Comparison of ENCODE assay signal across 18 cellular contexts in genomic region chr16:4481965-4482364, GRCh38. TPM values are rescaled to one million over a fixed set of nuclear protein-coding genes. Genes with fewer than 3 reads are reported as not detected.
DNase-seq lines count a peak whose midpoint lies in the region; ATAC-seq and TF ChIP-seq lines count a peak whose summit lies in the region.
"Had no signal": no experiment of that assay in that cellular context is flagged by ENCODE, and none has a peak within 500 bp of the region (broad histone marks: within the 10 kb centered on the region; RNA-seq: fewer than 3 reads in every experiment).

No MANE protein-coding gene starts in this region.

- no peaks in the 10 kb centered on the region for H3F3A ChIP-seq in Loucy (ENCODE audit: low read depth)

- intact Hi-C loops in gastrocnemius medialis (cut with DNase I; ENCODE audit: low total_unique reads): no loop called here

- TF ChIP-seq CTCF in Loucy (conservative IDR thresholded peaks at IDR 0.05; ENCODE audit: low read length) (no peak), gastrocnemius medialis (IDR thresholded peaks at IDR 0.05 in 4 of 5, conservative IDR thresholded peaks at IDR 0.05 in 1 of 5) (no peak)

- ATAC-seq in gastrocnemius medialis (no peak), HG03175 (IDR thresholded peaks at IDR 0.05; ENCODE audit: unreplicated experiment) (no peak)

- DNase-seq in activated naive CD4-positive, alpha-beta T cell treated with anti-CD3 and anti-CD28 coated beads, Interleukin-2, amount 10 ng/mL, durations not matched to agents 7 days and 5 days: no peak
- no peak for DNase-seq in activated naive CD4-positive, alpha-beta T cell treated with Interleukin-2 at 50 U/mL for 16 hours
- DNase-seq in caudate nucleus (lab: John Stamatoyannopoulos, UW): no peak
- DNase-seq in gastrocnemius medialis: no peak
- no peak for DNase-seq in nucleus accumbens (lab: John Stamatoyannopoulos, UW)
- DNase-seq in NCI-H2171 (lab: John Stamatoyannopoulos, UW): no peak
- DNase-seq: activated CD8-positive, alpha-beta memory T cell treated with anti-CD3 and anti-CD28 coated beads, Interleukin-2, amount 50 U/mL, for 4 hours; amniotic stem cell; GDM1; GM23248; naive B cell; NCI-H748 treated with DMSO at 0.1 percent for 48 hours; stimulated activated CD4-positive, alpha-beta T cell treated with anti-CD3 and anti-CD28 coated beads, Interleukin-15, amount 100 ng/mL, for 24 hours had no signal

- H3K4me3 ChIP-seq in Loucy (ENCODE audit: low read length, poor library complexity, severe bottlenecking) (no peak overlapping the region), gastrocnemius medialis (no peak overlapping the region)
- H3K4me3 ChIP-seq: GM23248, vagina had no signal

- CTCF ChIA-PET in activated naive CD4-positive, alpha-beta T cell treated with anti-CD3 and anti-CD28 coated beads, Interleukin-2, amount 10 ng/mL, durations not matched to agents 7 days and 5 days (lab: Charles Lee): interaction anchor here (0.8 kb wide), 1 partner anchor 104 kb away, joined by 3 read pairs; no protein-coding TSS in a partner anchor

- H3K9ac ChIP-seq in Loucy (ENCODE audit: low read depth, low read length, poor library complexity, severe bottlenecking): no peak overlapping the region
- H3K9ac ChIP-seq: GM23248 had no signal

- no peaks in the 10 kb centered on the region for H3K9me3 Mint-ChIP-seq in activated naive CD4-positive, alpha-beta T cell treated with anti-CD3 and anti-CD28 coated beads, Interleukin-2, amount 10 ng/mL, durations not matched to agents 7 days and 5 days
- H3K9me3 Mint-ChIP-seq: naive B cell had no signal

- H3K4me1 ChIP-seq in Loucy (ENCODE audit: insufficient read depth, low read length, poor library complexity, severe bottlenecking) (no peaks in the 10 kb centered on the region), gastrocnemius medialis (peaks cover 30 to 34% of the 10 kb centered on the region in 2 donors)

- no peak overlapping the region for H3K4me3 Mint-ChIP-seq in activated naive CD4-positive, alpha-beta T cell treated with anti-CD3 and anti-CD28 coated beads, Interleukin-2, amount 10 ng/mL, durations not matched to agents 7 days and 5 days

- no peak for TF ChIP-seq POLR2A in gastrocnemius medialis (IDR thresholded peaks at IDR 0.05)

- no peak overlapping the region for H2AFZ ChIP-seq in Loucy (ENCODE audit: low read length)
- H2AFZ ChIP-seq: GM23248 had no signal

- H4K20me1 ChIP-seq in Loucy (ENCODE audit: insufficient read depth, low read length, poor library complexity, severe bottlenecking): no peaks in the 10 kb centered on the region

- H3K27ac Mint-ChIP-seq in activated naive CD4-positive, alpha-beta T cell treated with anti-CD3 and anti-CD28 coated beads, Interleukin-2, amount 10 ng/mL, durations not matched to agents 7 days and 5 days: peak overlapping the region; percentile 77

- H3K27ac ChIP-seq in caudate nucleus (ENCODE audit: low read depth, low read length): peak overlapping the region; percentile 28
- H3K27ac ChIP-seq in gastrocnemius medialis: peak overlapping the region; percentile 20 to 64 (median 51)
- H3K27ac ChIP-seq: GM23248, HL-60, vagina, VCaP had no signal

- H3K9me2 ChIP-seq in Loucy (replicated peaks; ENCODE audit: low read depth, low read length): no peaks in the 10 kb centered on the region

- H3K27me3 ChIP-seq in Loucy (ENCODE audit: insufficient read depth, low read length, poor library complexity, severe bottlenecking) (no peaks in the 10 kb centered on the region), gastrocnemius medialis (no peaks in the 10 kb centered on the region)
- H3K27me3 ChIP-seq: vagina had no signal

- peaks cover 59% of the 10 kb centered on the region for H3K4me1 Mint-ChIP-seq in activated naive CD4-positive, alpha-beta T cell treated with anti-CD3 and anti-CD28 coated beads, Interleukin-2, amount 10 ng/mL, durations not matched to agents 7 days and 5 days

- no peaks in the 10 kb centered on the region for H3K36me3 ChIP-seq in Loucy (ENCODE audit: insufficient read depth, low read length)
- H3K36me3 ChIP-seq in gastrocnemius medialis: peaks cover 0 to 22% of the 10 kb centered on the region in 2 donors

- in situ Hi-C loops in gastrocnemius medialis (cut with MboI; ENCODE audit: low sequenced_read_pairs in 4 of 4): loop anchor here in 2 of 4 donors (25.0 kb wide), 2 partner anchors 105 to 480 kb away; partner anchors contain the start of gene SEC14L5 (in 1 of the 2)

- H3K79me2 ChIP-seq in Loucy (ENCODE audit: insufficient read depth, low read length): peaks cover 27% of the 10 kb centered on the region; the same call in 1 of the 2 replicates

- H3K9me3 ChIP-seq in Loucy (ENCODE audit: insufficient read depth, low read depth, low read length): no peaks in the 10 kb centered on the region
- no peaks in the 10 kb centered on the region for H3K9me3 ChIP-seq in gastrocnemius medialis
- H3K9me3 ChIP-seq: vagina had no signal

- H3K36me3 Mint-ChIP-seq in activated naive CD4-positive, alpha-beta T cell treated with anti-CD3 and anti-CD28 coated beads, Interleukin-2, amount 10 ng/mL, durations not matched to agents 7 days and 5 days: peaks cover 38% of the 10 kb centered on the region

- H3K4me2 ChIP-seq in Loucy (ENCODE audit: low read depth, low read length, poor library complexity, severe bottlenecking): peak overlapping the region; percentile 31

- H3K27me3 Mint-ChIP-seq in activated naive CD4-positive, alpha-beta T cell treated with anti-CD3 and anti-CD28 coated beads, Interleukin-2, amount 10 ng/mL, durations not matched to agents 7 days and 5 days: no peaks in the 10 kb centered on the region
- H3K27me3 Mint-ChIP-seq: naive B cell had no signal

RNA-seq across cellular contexts. Expression of gene HMOX2, which starts 5.8 kb away (rescaled TPM):
- 10 to 100 TPM; 21.7 to 30.0 (median 28.4) TPM for total RNA-seq in gastrocnemius medialis

RNA-seq across cellular contexts. Expression of gene NMRAL1, which starts 7.5 kb away (rescaled TPM):
- 10 to 100 TPM in 1 of 4 donors, 1 to 10 TPM in 3; 2.7 to 11.0 (median 9.1) TPM for total RNA-seq in gastrocnemius medialis

RNA-seq across cellular contexts. Expression of gene DNAJA3, which starts 56.3 kb away (rescaled TPM):
- 100 to 1,000 TPM in 2 of 4 donors, 10 to 100 TPM in 2; 94.8 to 114 (median 103) TPM for total RNA-seq in gastrocnemius medialis

RNA-seq across cellular contexts. Expression of gene CDIP1, which starts 56.6 kb away (rescaled TPM):
- 10 to 100 TPM; 23.8 to 34.2 (median 25.4) TPM for total RNA-seq in gastrocnemius medialis
